Comparison of ENCODE assay signal across 1 cellular context in the genomic region with DNA sequence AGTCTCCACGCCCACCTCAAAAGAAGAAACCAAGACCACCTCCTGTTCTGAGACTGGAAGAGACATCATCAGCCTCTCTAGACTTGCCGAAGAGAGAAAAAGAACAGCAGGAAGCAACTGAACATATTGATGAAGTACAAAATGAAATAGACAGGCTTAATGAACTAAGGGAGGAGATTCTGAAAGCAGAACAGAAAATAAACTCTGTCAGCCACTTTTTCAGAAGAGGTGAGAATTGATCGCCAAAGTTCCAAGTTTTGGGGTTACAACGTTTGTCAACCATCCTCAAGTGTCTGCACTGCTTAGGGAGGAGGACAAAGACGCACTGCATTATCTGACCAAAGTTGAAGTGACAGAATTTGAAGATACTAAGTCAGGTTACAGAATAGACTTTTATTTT.
TF ChIP-seq lines count a peak whose summit lies in the region.

No MANE protein-coding gene starts in this region.

TF ChIP-seq in GM12878, 131 proteins besides CTCF, POLR2A, EP300 and RAD21 (continued from another document):
- TF ChIP-seq E4F1 (IDR thresholded peaks at IDR 0.05; ENCODE audit: borderline replicate concordance, partially characterized antibody) (no peak), SRF (IDR thresholded peaks at IDR 0.05; ENCODE audit: low read depth in 2 of 2, low read length in 2 of 2) (no peak), KDM1A (IDR thresholded peaks at IDR 0.05; ENCODE audit: borderline replicate concordance) (no peak), MYB (IDR thresholded peaks at IDR 0.05; ENCODE audit: borderline replicate concordance, low read depth, low read length) (no peak), RFX5 (IDR thresholded peaks at IDR 0.05; ENCODE audit: low read depth, low read length) (no peak), NR2C2 (IDR thresholded peaks at IDR 0.05; ENCODE audit: borderline replicate concordance, control insufficient read depth, insufficient read length, low read depth) (no peak), BMI1 (IDR thresholded peaks at IDR 0.05; ENCODE audit: borderline replicate concordance) (no peak), NRF1 (conservative IDR thresholded peaks at IDR 0.05; ENCODE audit: low read depth, low read length) (no peak), MYC (IDR thresholded peaks at IDR 0.05; ENCODE audit: insufficient read depth, insufficient read length, insufficient replicate concordance, low read length, severe bottlenecking) (no peak), LARP7 (IDR thresholded peaks at IDR 0.05) (no peak), RUNX3 (IDR thresholded peaks at IDR 0.05; ENCODE audit: low read length) (no peak), IRF3 (IDR thresholded peaks at IDR 0.05) (no peak)
- TF ChIP-seq, protein P1, sequence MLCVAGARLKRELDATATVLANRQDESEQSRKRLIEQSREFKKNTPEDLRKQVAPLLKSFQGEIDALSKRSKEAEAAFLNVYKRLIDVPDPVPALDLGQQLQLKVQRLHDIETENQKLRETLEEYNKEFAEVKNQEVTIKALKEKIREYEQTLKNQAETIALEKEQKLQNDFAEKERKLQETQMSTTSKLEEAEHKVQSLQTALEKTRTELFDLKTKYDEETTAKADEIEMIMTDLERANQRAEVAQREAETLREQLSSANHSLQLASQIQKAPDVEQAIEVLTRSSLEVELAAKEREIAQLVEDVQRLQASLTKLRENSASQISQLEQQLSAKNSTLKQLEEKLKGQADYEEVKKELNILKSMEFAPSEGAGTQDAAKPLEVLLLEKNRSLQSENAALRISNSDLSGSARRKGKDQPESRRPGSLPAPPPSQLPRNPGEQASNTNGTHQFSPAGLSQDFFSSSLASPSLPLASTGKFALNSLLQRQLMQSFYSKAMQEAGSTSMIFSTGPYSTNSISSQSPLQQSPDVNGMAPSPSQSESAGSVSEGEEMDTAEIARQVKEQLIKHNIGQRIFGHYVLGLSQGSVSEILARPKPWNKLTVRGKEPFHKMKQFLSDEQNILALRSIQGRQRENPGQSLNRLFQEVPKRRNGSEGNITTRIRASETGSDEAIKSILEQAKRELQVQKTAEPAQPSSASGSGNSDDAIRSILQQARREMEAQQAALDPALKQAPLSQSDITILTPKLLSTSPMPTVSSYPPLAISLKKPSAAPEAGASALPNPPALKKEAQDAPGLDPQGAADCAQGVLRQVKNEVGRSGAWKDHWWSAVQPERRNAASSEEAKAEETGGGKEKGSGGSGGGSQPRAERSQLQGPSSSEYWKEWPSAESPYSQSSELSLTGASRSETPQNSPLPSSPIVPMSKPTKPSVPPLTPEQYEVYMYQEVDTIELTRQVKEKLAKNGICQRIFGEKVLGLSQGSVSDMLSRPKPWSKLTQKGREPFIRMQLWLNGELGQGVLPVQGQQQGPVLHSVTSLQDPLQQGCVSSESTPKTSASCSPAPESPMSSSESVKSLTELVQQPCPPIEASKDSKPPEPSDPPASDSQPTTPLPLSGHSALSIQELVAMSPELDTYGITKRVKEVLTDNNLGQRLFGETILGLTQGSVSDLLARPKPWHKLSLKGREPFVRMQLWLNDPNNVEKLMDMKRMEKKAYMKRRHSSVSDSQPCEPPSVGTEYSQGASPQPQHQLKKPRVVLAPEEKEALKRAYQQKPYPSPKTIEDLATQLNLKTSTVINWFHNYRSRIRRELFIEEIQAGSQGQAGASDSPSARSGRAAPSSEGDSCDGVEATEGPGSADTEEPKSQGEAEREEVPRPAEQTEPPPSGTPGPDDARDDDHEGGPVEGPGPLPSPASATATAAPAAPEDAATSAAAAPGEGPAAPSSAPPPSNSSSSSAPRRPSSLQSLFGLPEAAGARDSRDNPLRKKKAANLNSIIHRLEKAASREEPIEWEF (IDR thresholded peaks at IDR 0.05; ENCODE audit: insufficient replicate concordance, low read depth, low read length) = no peak
